In the genomic region with DNA sequence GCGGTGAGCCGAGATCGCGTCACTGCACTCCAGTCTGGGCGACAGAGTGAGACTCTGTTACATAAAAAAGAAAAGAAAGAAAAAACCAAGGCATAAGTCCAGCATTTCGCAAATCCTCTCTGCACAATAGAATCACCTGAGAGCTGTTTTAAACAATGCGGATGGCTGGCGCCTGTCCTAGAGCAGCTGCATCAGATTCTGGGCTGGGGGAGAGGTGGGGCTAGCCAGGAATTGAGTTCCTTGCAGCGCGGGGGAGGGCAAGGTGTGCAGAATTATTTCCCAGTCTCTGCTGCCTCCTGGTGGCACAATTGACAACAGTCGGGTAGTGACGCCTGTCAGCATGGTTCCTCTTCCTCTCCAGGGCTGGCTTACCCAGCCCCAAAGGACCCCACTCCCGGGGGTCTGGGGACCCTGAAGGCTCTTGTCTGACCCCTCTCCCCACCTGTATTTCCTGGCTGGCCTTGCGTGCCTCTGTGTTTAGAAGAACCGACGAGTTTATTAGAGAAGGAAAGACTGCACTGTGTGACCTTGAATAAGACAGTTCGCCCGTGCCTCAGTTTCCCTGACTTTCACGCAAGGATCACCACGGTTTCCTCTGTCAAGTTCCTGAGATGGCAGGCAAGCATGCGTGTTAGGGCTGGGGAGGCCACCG, we compare ENCODE assay signal across 8 cellular contexts. TPM values are rescaled to one million over a fixed set of nuclear protein-coding genes. Genes with fewer than 3 reads are reported as not detected.
DNase-seq lines count a peak whose midpoint lies in the region; TF ChIP-seq lines count a peak whose summit lies in the region.

No MANE protein-coding gene starts in this region.

- no peak overlapping the region for H3K27ac ChIP-seq in suprapubic skin

- no peak for TF ChIP-seq EP300 in suprapubic skin (IDR thresholded peaks at IDR 0.05)

- peaks cover 3% of the 10 kb centered on the region for H3K4me1 Mint-ChIP-seq in osteocyte (ENCODE audit: unreplicated experiment)

- no peaks in the 10 kb centered on the region for H3K36me3 ChIP-seq in suprapubic skin

- 6% methylated on average over 18 of the region's 22 CpGs for WGBS in suprapubic skin

- TF ChIP-seq CTCF in osteocyte (IDR thresholded peaks at IDR 0.05) (peak; percentile 88), suprapubic skin (IDR thresholded peaks at IDR 0.05) (peak; percentile 64 to 91)

- H3K27ac Mint-ChIP-seq in osteocyte (ENCODE audit: unreplicated experiment): no peak overlapping the region

- peak overlapping the region; percentile 44 for H3K4me3 Mint-ChIP-seq in osteocyte (ENCODE audit: unreplicated experiment)

- H3K36me3 Mint-ChIP-seq in osteocyte (ENCODE audit: unreplicated experiment): no peaks in the 10 kb centered on the region

- no peak for TF ChIP-seq POLR2A in suprapubic skin (IDR thresholded peaks at IDR 0.05)

- H3K4me3 ChIP-seq in suprapubic skin: peak overlapping the region; percentile 27

- peaks cover 11% of the 10 kb centered on the region for H3K4me1 ChIP-seq in suprapubic skin

- H3K27me3 ChIP-seq in suprapubic skin: no peaks in the 10 kb centered on the region

- H3K9me3 Mint-ChIP-seq in osteocyte (ENCODE audit: unreplicated experiment): no peaks in the 10 kb centered on the region

- DNase-seq in Daoy (ENCODE audit: low read depth) (peak; percentile 68), H4 (ENCODE audit: low spot score) (peak; percentile 80), M059J (ENCODE audit: low read depth) (peak; percentile 80), SHP77 treated with DMSO at 0.1 percent for 48 hours (lab: John Stamatoyannopoulos, UW) (peak; percentile 76), foreskin melanocyte (peak; percentile 29), osteocyte (ENCODE audit: extremely low spot score, unreplicated experiment) (peak; percentile 88), suprapubic skin (ENCODE audit: low spot score in 2 of 2) (peak; percentile 87 to 89)
- DNase-seq in activated effector memory CD4-positive, alpha-beta T cell treated with anti-CD3 and anti-CD28 coated beads, Interleukin-2, amount 50 U/mL, for 16 hours: peak; percentile 93

- no peaks in the 10 kb centered on the region for H3K9me3 ChIP-seq in suprapubic skin

- H3K27me3 Mint-ChIP-seq in osteocyte (ENCODE audit: unreplicated experiment): peaks cover 3% of the 10 kb centered on the region

RNA-seq across cellular contexts. Expression of a gene that starts 41.1 kb away (rescaled TPM):
- 1.5 and 1.8 TPM in 2 replicates for total RNA-seq in Daoy (2014; rRNA removed; shearing (Covaris generic))
- total RNA-seq in H4 (2014; rRNA removed; shearing (Covaris generic)): 2.2 and 3.2 TPM in 2 replicates
- total RNA-seq in M059J (2014; rRNA removed; shearing (Covaris generic)): 1.3 and 3.2 TPM in 2 replicates
- total RNA-seq in osteocyte: 0.16 TPM in 1 of 2 replicates, not detected in the other
- 10 to 100 TPM in 3 of 4 donors, 1 to 10 TPM in 1; 6.5 to 24.1 (median 10.5) TPM for total RNA-seq in suprapubic skin

Comparison
In these comparisons a context has a peak if more than half of its experiments do, and no peak if none do; other contexts are left out.
1. DNase-seq: peak in every context shown above with its lines; median percentile 93 in activated effector memory CD4-positive, alpha-beta T cell treated with anti-CD3 and anti-CD28 coated beads, Interleukin-2, amount 50 U/mL, for 16 hours; 88 in osteocyte; 88 in suprapubic skin; 80 in H4; 80 in M059J; 76 in SHP77 treated with DMSO at 0.1 percent for 48 hours; 68 in Daoy; 29 in foreskin melanocyte.